11 cellular contexts compared by ENCODE assay signal in the genomic region with DNA sequence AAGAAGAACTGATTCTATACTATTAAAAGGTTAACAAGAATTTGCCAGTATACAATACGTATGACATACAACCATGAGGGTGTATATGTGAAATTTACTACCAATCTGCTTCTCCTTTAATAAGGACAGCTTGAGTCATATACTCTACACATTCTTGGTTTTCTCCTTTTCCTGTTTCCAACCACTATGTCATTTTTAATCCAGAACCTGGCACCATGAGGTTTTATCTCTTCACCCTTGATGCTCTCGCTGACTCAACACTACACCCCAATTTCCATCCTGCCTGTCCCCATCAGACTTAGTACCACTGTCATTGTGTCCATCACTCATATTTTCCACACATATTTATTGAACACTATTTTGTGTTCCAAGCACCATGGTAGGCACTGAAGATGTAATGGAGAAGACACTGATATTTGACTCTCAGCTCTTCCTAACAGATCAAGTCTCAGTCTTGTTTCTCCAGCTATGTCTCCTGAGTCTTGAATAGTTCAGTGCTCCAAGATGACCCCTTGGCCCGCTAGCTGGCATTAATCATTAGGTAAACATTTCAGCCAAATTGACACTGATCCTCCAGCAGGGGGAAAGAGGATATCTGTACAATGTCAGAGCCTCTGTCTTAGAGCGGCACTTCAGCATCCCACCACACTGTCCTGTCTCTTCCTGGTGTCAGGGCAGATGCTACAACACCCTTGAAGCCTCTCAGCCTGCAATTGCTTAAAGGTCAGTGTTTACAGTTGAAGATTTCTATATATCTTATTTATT. TPM values are rescaled to one million over a fixed set of nuclear protein-coding genes. Genes with fewer than 3 reads are reported as not detected.
DNase-seq lines count a peak whose midpoint lies in the region; ATAC-seq, FAIRE-seq and TF ChIP-seq lines count a peak whose summit lies in the region.
"Had no signal": no experiment of that assay in that cellular context is flagged by ENCODE, and none has a peak within 500 bp of the region (broad histone marks: within the 10 kb centered on the region; RNA-seq: fewer than 3 reads in every experiment).

No MANE protein-coding gene starts in this region.

- no peak overlapping the region for H4K5ac ChIP-seq in mesendoderm (ENCODE audit: low read length)

- H3K4ac ChIP-seq in mesendoderm (ENCODE audit: low read depth, low read length), result no peak overlapping the region

- FAIRE-seq in GM18507 (lab: Jason Lieb, UNC), result peak; percentile 5

- no peak overlapping the region for H3K4me2 ChIP-seq in mesendoderm (ENCODE audit: low read length)

- no CpG with 5 or more reads among the region's 4 CpGs for WGBS in mesendoderm (ENCODE audit: extremely low coverage, insufficient coverage, low lambda C conversion rate)

- H3K36me3 Mint-ChIP-seq in activated naive CD8-positive, alpha-beta T cell treated with anti-CD3 and anti-CD28 coated beads, Interleukin-2, amount 50 U/mL, for 24 hours (ENCODE audit: low read depth), result no peaks in the 10 kb centered on the region
- H3K36me3 Mint-ChIP-seq in neural crest cell (ENCODE audit: low read depth), result no peaks in the 10 kb centered on the region

- H3K4me3 Mint-ChIP-seq in activated naive CD8-positive, alpha-beta T cell treated with anti-CD3 and anti-CD28 coated beads, Interleukin-2, amount 50 U/mL, for 24 hours, result peak overlapping the region; percentile 13
- H3K4me3 Mint-ChIP-seq in neural crest cell, result no peak overlapping the region

- TF ChIP-seq CTCF in neural crest cell (conservative IDR thresholded peaks at IDR 0.05) (peak; percentile 23), GM13976 (IDR thresholded peaks at IDR 0.05; ENCODE audit: borderline replicate concordance, control extremely low read depth, extremely low read depth, insufficient read depth, missing control alignments) (no peak)

- no peaks in the 10 kb centered on the region for H3K4me1 ChIP-seq in mesendoderm (ENCODE audit: control insufficient read depth, low read depth, low read length)
- H3K4me1 ChIP-seq: left lung had no signal

- no peak overlapping the region for H2BK120ac ChIP-seq in mesendoderm (ENCODE audit: low read depth, low read length)

- peak; percentile 79 for ATAC-seq in activated naive CD8-positive, alpha-beta T cell treated with anti-CD3 and anti-CD28 coated beads, Interleukin-2, amount 50 U/mL, for 24 hours
- ATAC-seq: left lung had no signal

- no peaks in the 10 kb centered on the region for H3K79me1 ChIP-seq in mesendoderm (ENCODE audit: low read length)

- H3K23ac ChIP-seq in mesendoderm (ENCODE audit: low read length), result no peak overlapping the region

- H3K9me3 Mint-ChIP-seq in activated naive CD8-positive, alpha-beta T cell treated with anti-CD3 and anti-CD28 coated beads, Interleukin-2, amount 50 U/mL, for 24 hours, result peaks cover 6% of the 10 kb centered on the region
- H3K9me3 Mint-ChIP-seq in neural crest cell, result no peaks in the 10 kb centered on the region

- no peak overlapping the region for H2BK15ac ChIP-seq in mesendoderm (replicated peaks; ENCODE audit: low read depth)

- H2AK5ac ChIP-seq in mesendoderm (ENCODE audit: low read length), result no peak overlapping the region

- no peak overlapping the region for H3K56ac ChIP-seq in mesendoderm (ENCODE audit: low read length)

- H3K9ac ChIP-seq in mesendoderm (ENCODE audit: low read length), result no peak overlapping the region

- peak overlapping the region; percentile 67 for H3K27ac Mint-ChIP-seq in activated naive CD8-positive, alpha-beta T cell treated with anti-CD3 and anti-CD28 coated beads, Interleukin-2, amount 50 U/mL, for 24 hours
- H3K27ac Mint-ChIP-seq in neural crest cell (ENCODE audit: unreplicated experiment), result no peak overlapping the region

- H3K27me3 Mint-ChIP-seq in activated naive CD8-positive, alpha-beta T cell treated with anti-CD3 and anti-CD28 coated beads, Interleukin-2, amount 50 U/mL, for 24 hours, result peaks cover 5% of the 10 kb centered on the region
- H3K27me3 Mint-ChIP-seq in neural crest cell (ENCODE audit: low read depth), result peaks cover 12% of the 10 kb centered on the region

- H3K27ac ChIP-seq in mesendoderm (ENCODE audit: low read depth, low read length), result no peak overlapping the region
- H3K27ac ChIP-seq: left lung, thyroid gland had no signal

- no peak overlapping the region for H2BK5ac ChIP-seq in mesendoderm (ENCODE audit: low read length)

- DNase-seq in GM18507 (ENCODE audit: extremely low spot score, insufficient read length, low read depth), result no peak
- peak; percentile 73 for DNase-seq in HT1080 (ENCODE audit: low read depth)
- no peak for DNase-seq in activated naive CD8-positive, alpha-beta T cell treated with anti-CD3 and anti-CD28 coated beads, Interleukin-2, amount 50 U/mL, for 24 hours
- DNase-seq in neural crest cell (ENCODE audit: low read depth, low spot score), result no peak
- no peak for DNase-seq in GM13976 (ENCODE audit: low spot score)
- DNase-seq in midbrain (lab: John Stamatoyannopoulos, UW), result no peak
- DNase-seq in mesendoderm, result no peak
- no peak for DNase-seq in NCI-H446 (lab: John Stamatoyannopoulos, UW)
- DNase-seq: DMS153, left lung, thyroid gland had no signal

- no peak overlapping the region for H4K8ac ChIP-seq in mesendoderm (ENCODE audit: low read depth, low read length)

- no peaks in the 10 kb centered on the region for H3K36me3 ChIP-seq in mesendoderm (ENCODE audit: control insufficient read depth, insufficient read depth, low read length)
- H3K36me3 ChIP-seq: left lung, thyroid gland had no signal

- H3K4me1 Mint-ChIP-seq in activated naive CD8-positive, alpha-beta T cell treated with anti-CD3 and anti-CD28 coated beads, Interleukin-2, amount 50 U/mL, for 24 hours, result peaks cover 11% of the 10 kb centered on the region
- no peaks in the 10 kb centered on the region for H3K4me1 Mint-ChIP-seq in neural crest cell

- H3K27me3 ChIP-seq in mesendoderm (ENCODE audit: insufficient read depth, low read length, poor library complexity), result no peaks in the 10 kb centered on the region
- H3K27me3 ChIP-seq: left lung, thyroid gland had no signal

- in situ Hi-C loops in GM13976 (cut with MboI; ENCODE audit: low sequenced_read_pairs, unreplicated experiment), result no loop called here

- no peaks in the 10 kb centered on the region for H3K79me2 ChIP-seq in mesendoderm (ENCODE audit: control insufficient read depth, insufficient read depth, low read length)

- H3K4me3 ChIP-seq in mesendoderm (ENCODE audit: low read length), result no peak overlapping the region
- H3K4me3 ChIP-seq: left lung, thyroid gland had no signal

- H3K18ac ChIP-seq in mesendoderm (ENCODE audit: low read length), result no peak overlapping the region

RNA-seq across cellular contexts. Expression of gene COL8A1, which starts 11.2 kb away (rescaled TPM):
- 5.3 and 5.6 TPM in 2 replicates for total RNA-seq in HT1080 (2014; rRNA removed; shearing (Covaris generic))
- 2.0 and 2.5 TPM in 2 replicates for polyA plus RNA-seq in HT1080 (2015; cell fraction: cytosol; rRNA removed)
- 9.4 and 11.4 TPM in 2 replicates for polyA plus RNA-seq in HT1080 (2015; cell fraction: nucleus; rRNA removed)
- total RNA-seq in neural crest cell, result 0.14 and 0.28 TPM in 2 replicates
- 0.20 TPM for polyA plus RNA-seq in mesendoderm (2013, experiment 1 of 2)
- 0.24 TPM for polyA plus RNA-seq in mesendoderm (2013, experiment 2 of 2)
